ENCODE assay signal across 12 cellular contexts in genomic region chr9:18906656-18907395, GRCh38.
A peak's percentile ranks its signal among the peaks of the same experiment; 100 is the strongest.
DNase-seq lines count a peak whose midpoint lies in the region; ATAC-seq lines count a peak whose summit lies in the region.
"Had no signal": no experiment of that assay in that cellular context is flagged by ENCODE, and none has a peak within 500 bp of the region (broad histone marks: within the 10 kb centered on the region; RNA-seq: fewer than 3 reads in every experiment).

No MANE protein-coding gene starts in this region.

- peak; percentile 62 for ATAC-seq in GM18868 (IDR thresholded peaks at IDR 0.05; ENCODE audit: unreplicated experiment)
- ATAC-seq in stimulated activated naive CD8-positive, alpha-beta T cell treated with anti-CD3 and anti-CD28 coated beads, Interleukin-15, Interleukin-2, amounts not matched to agents 100 U/mL and 50 U/mL, for 24 hours, result peak; percentile 26
- ATAC-seq: HepG2 had no signal

- peaks cover 8% of the 10 kb centered on the region for H3K27me3 Mint-ChIP-seq in activated CD4-positive, alpha-beta memory T cell treated with anti-CD3 and anti-CD28 coated beads, Interleukin-2, amount 10 ng/mL, durations not matched to agents 7 days and 5 days

- DNase-seq in NCI-H226, result peak; percentile 88
- peak; percentile 40 for DNase-seq in fibroblast of gingiva (ENCODE audit: low read depth)
- DNase-seq in stimulated activated naive CD8-positive, alpha-beta T cell treated with anti-CD3 and anti-CD28 coated beads, Interleukin-15, Interleukin-2, amounts not matched to agents 100 U/mL and 50 U/mL, for 24 hours, result no peak
- no peak for DNase-seq in KBM-7
- DNase-seq in activated CD4-positive, alpha-beta memory T cell treated with anti-CD3 and anti-CD28 coated beads, Interleukin-2, amount 10 ng/mL, durations not matched to agents 7 days and 5 days, result no peak
- no peak for DNase-seq in mucosa of gallbladder (ENCODE audit: low spot score)
- DNase-seq: activated CD8-positive, alpha-beta memory T cell treated with anti-CD3 and anti-CD28 coated beads, Interleukin-2, amount 50 U/mL, for 4 hours; heart left ventricle; NCI-H524 treated with DMSO at 0.1 percent for 48 hours; T-helper 1 cell had no signal

- in situ Hi-C loops in KBM-7 (cut with MboI; ENCODE audit: low pct_unique_long_range_greater_than_20kb, low sequenced_read_pairs), result no loop called here

- H3K4me3 Mint-ChIP-seq in activated CD4-positive, alpha-beta memory T cell treated with anti-CD3 and anti-CD28 coated beads, Interleukin-2, amount 10 ng/mL, durations not matched to agents 7 days and 5 days, result no peak overlapping the region

- H3K27ac Mint-ChIP-seq in activated CD4-positive, alpha-beta memory T cell treated with anti-CD3 and anti-CD28 coated beads, Interleukin-2, amount 10 ng/mL, durations not matched to agents 7 days and 5 days, result no peak overlapping the region

- CTCF ChIA-PET in activated CD4-positive, alpha-beta memory T cell treated with anti-CD3 and anti-CD28 coated beads, Interleukin-2, amount 10 ng/mL, durations not matched to agents 7 days and 5 days (lab: Charles Lee), result no interaction called here

- peaks cover 8% of the 10 kb centered on the region for H3K9me3 Mint-ChIP-seq in activated CD4-positive, alpha-beta memory T cell treated with anti-CD3 and anti-CD28 coated beads, Interleukin-2, amount 10 ng/mL, durations not matched to agents 7 days and 5 days

- POLR2A ChIA-PET in activated CD4-positive, alpha-beta memory T cell treated with anti-CD3 and anti-CD28 coated beads, Interleukin-2, amount 10 ng/mL, durations not matched to agents 7 days and 5 days (lab: Charles Lee), result no interaction called here

- H3K36me3 Mint-ChIP-seq in activated CD4-positive, alpha-beta memory T cell treated with anti-CD3 and anti-CD28 coated beads, Interleukin-2, amount 10 ng/mL, durations not matched to agents 7 days and 5 days (ENCODE audit: low read depth), result no peaks in the 10 kb centered on the region

- H3K4me1 Mint-ChIP-seq in activated CD4-positive, alpha-beta memory T cell treated with anti-CD3 and anti-CD28 coated beads, Interleukin-2, amount 10 ng/mL, durations not matched to agents 7 days and 5 days, result no peaks in the 10 kb centered on the region

Comparison
In these comparisons a context has a peak if more than half of its experiments do, and no peak if none do; other contexts are left out.
1. DNase-seq: peak in NCI-H226 (single experiment) and fibroblast of gingiva (single experiment); none in stimulated activated naive CD8-positive, alpha-beta T cell treated with anti-CD3 and anti-CD28 coated beads, Interleukin-15, Interleukin-2, amounts not matched to agents 100 U/mL and 50 U/mL, for 24 hours (single experiment), KBM-7 (single experiment), activated CD4-positive, alpha-beta memory T cell treated with anti-CD3 and anti-CD28 coated beads, Interleukin-2, amount 10 ng/mL, durations not matched to agents 7 days and 5 days (single experiment) and mucosa of gallbladder (single experiment).